7 cellular contexts compared by ENCODE assay signal in genomic region chr21:38712076-38712475, GRCh38.
DNase-seq lines count a peak whose midpoint lies in the region; ATAC-seq and TF ChIP-seq lines count a peak whose summit lies in the region.

No MANE protein-coding gene starts in this region.

- H3K27ac ChIP-seq in suprapubic skin, result no peak overlapping the region

- H3K4me1 ChIP-seq in suprapubic skin, result no peaks in the 10 kb centered on the region

- H3K4me3 ChIP-seq in WI38 (ENCODE audit: low read depth, low read length), result no peak overlapping the region
- H3K4me3 ChIP-seq in suprapubic skin, result no peak overlapping the region

- H3K27me3 ChIP-seq in suprapubic skin, result peaks cover 3% of the 10 kb centered on the region

- TF ChIP-seq CTCF in GM12872 (IDR thresholded peaks at IDR 0.05; ENCODE audit: insufficient read depth, low read depth, low read length) (peak; percentile 28; the same call in 1 of the 3 replicates), WI38 (IDR thresholded peaks at IDR 0.05; ENCODE audit: low read depth, low read length) (peak; percentile 29; the same call in 1 of the 2 replicates), suprapubic skin (IDR thresholded peaks at IDR 0.05) (peak in 1 of 2 donors; percentile 17)

- ATAC-seq in GM21737 (IDR thresholded peaks at IDR 0.05; ENCODE audit: unreplicated experiment), result no peak

- no peak for TF ChIP-seq EP300 in suprapubic skin (IDR thresholded peaks at IDR 0.05)

- no peaks in the 10 kb centered on the region for H3K36me3 ChIP-seq in suprapubic skin

- 79% methylated on average over 1 of the region's 1 CpG for WGBS in suprapubic skin

- no peak for TF ChIP-seq POLR2A in suprapubic skin (IDR thresholded peaks at IDR 0.05)

- DNase-seq in NCI-H1105 treated with DMSO at 0.1 percent for 48 hours (lab: John Stamatoyannopoulos, UW) (peak; percentile 67), kidney tubule cell (ENCODE audit: low spot score) (peak; percentile 53), suprapubic skin (ENCODE audit: low spot score in 2 of 2) (no peak)
- DNase-seq in central memory CD4-positive, alpha-beta T cell, result no peak

- H3K9me3 ChIP-seq in suprapubic skin, result no peaks in the 10 kb centered on the region

Comparison
In these comparisons a context has a peak if more than half of its experiments do, and no peak if none do; other contexts are left out.
1. DNase-seq: peak in NCI-H1105 treated with DMSO at 0.1 percent for 48 hours (single experiment) and kidney tubule cell (single experiment); none in suprapubic skin (0 of 2) and central memory CD4-positive, alpha-beta T cell (single experiment).